20 cellular contexts compared by ENCODE assay signal in genomic region chr3:18241837-18242236, GRCh38.
"Had no signal": no experiment of that assay in that cellular context is flagged by ENCODE, and none has a peak within 500 bp of the region (broad histone marks: within the 10 kb centered on the region; RNA-seq: fewer than 3 reads in every experiment).

No MANE protein-coding gene starts in this region.

- ATAC-seq: esophagus mucosa; left colon; left ventricle myocardium superior; sciatic nerve; stimulated activated memory B cell treated with anti-CD40 and anti-IgM and Interleukin-4, amounts not matched to agents 10 μg/mL and 1 μg/mL and 100 μg/mL, for 72 hours; upper lobe of right lung had no signal

- H3K79me2 ChIP-seq: hepatocyte had no signal

- H3K9me3 ChIP-seq: colonic mucosa, spleen, testis, tibial nerve, upper lobe of right lung had no signal

- H2AFZ ChIP-seq: hepatocyte had no signal

- H3K4me3 ChIP-seq: colonic mucosa, hepatocyte, lung, spleen, testis, tibial nerve, upper lobe of right lung had no signal

- H3K27me3 ChIP-seq: colonic mucosa, hepatocyte, testis, tibial nerve, upper lobe of right lung had no signal

- H3K27ac ChIP-seq: colonic mucosa, hepatocyte, spleen, testis, tibial nerve, upper lobe of right lung had no signal

- H3K36me3 ChIP-seq: colonic mucosa, spleen, tibial nerve, upper lobe of right lung had no signal

- H3K4me1 ChIP-seq: colonic mucosa, spleen, testis, tibial nerve, upper lobe of right lung had no signal

- DNase-seq: colonic mucosa; effector CD4-positive, alpha-beta T cell; endodermal cell; head of caudate nucleus; left colon; left ventricle myocardium superior; mesendoderm; naive B cell; spleen; stimulated activated CD4-positive, alpha-beta T cell treated with anti-CD3 and anti-CD28 coated beads, Interleukin-15, amount 100 ng/mL, for 24 hours; stimulated activated CD4-positive, alpha-beta T cell treated with anti-CD3 and anti-CD28 coated beads, Interleukin-1b, Interleukin-23, amount 100 ng/mL, for 48 hours; stimulated activated CD4-positive, alpha-beta T cell treated with anti-CD3 and anti-CD28 coated beads, Interleukin-4, amount 100 ng/mL, for 24 hours; testis; upper lobe of right lung had no signal

- H3K4me2 ChIP-seq: hepatocyte had no signal
